In the genomic region with DNA sequence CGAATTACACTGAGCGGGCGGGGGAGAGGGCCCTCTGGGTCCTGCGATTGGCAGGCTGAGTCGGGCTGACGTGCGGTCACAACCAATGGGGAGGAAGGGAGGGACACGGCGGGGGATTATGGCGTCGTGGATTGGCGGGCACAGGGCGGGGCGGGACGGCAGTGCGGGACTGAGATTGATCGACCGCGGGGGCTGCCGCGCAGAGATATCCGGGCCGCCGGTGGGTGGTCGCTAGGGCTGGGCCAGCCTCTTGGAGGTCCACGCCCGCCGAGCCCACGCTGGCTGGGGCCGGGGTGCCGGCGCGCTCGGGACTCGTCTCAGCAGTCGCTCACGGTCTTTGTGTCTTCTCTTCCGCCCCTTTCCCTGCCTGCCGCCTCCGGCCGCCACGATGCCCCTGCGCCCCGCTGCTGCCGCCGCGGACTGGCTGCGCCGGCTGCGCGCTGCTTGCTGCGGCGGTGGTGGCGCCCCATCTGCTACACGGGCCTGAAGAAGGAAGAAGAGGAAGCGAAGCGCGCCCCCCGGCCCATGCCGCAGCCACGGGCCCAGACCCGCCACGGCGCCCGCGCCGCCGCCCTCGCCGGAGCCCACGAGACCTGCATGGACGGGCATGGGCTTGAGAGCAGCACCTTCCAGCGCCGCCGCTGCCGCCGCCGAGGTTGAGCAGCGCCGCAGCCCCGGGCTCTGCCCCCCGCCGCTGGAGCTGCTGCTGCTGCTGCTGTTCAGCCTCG, we compare ENCODE assay signal across 8 cellular contexts. TPM values are rescaled to one million over a fixed set of nuclear protein-coding genes. Genes with fewer than 3 reads are reported as not detected.
DNase-seq lines count a peak whose midpoint lies in the region; ATAC-seq and TF ChIP-seq lines count a peak whose summit lies in the region.

A gene with protein sequence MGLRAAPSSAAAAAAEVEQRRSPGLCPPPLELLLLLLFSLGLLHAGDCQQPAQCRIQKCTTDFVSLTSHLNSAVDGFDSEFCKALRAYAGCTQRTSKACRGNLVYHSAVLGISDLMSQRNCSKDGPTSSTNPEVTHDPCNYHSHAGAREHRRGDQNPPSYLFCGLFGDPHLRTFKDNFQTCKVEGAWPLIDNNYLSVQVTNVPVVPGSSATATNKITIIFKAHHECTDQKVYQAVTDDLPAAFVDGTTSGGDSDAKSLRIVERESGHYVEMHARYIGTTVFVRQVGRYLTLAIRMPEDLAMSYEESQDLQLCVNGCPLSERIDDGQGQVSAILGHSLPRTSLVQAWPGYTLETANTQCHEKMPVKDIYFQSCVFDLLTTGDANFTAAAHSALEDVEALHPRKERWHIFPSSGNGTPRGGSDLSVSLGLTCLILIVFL (plus strand): TSS at position 200 of the 728 bp plus-strand sequence. CDS start 408 bp downstream, at position 608.

- H3K4me1 ChIP-seq in rectal smooth muscle tissue (ENCODE audit: control insufficient read depth, insufficient read depth, low read length), result no peaks in the 10 kb centered on the region
- peaks cover 56% of the 10 kb centered on the region for H3K4me1 ChIP-seq in vagina

- TF ChIP-seq CTCF in GM13976 (IDR thresholded peaks at IDR 0.05; ENCODE audit: borderline replicate concordance, control extremely low read depth, extremely low read depth, insufficient read depth, missing control alignments) (no peak), vagina (IDR thresholded peaks at IDR 0.05) (no peak)

- intact Hi-C loops in vagina (cut with DNase I), result loop anchor here (10.0 kb wide), 2 partner anchors 151 to 339 kb away; partner anchors contain the start of gene CHD1

- peak in 1 of 2 donors; percentile 89 for TF ChIP-seq POLR2A in vagina (IDR thresholded peaks at IDR 0.05)

- H3K4me3 Mint-ChIP-seq in T-helper 17 cell, result peak within 1 kb of the TSS; percentile 99

- peak; percentile 91 for ATAC-seq in HG02763 (IDR thresholded peaks at IDR 0.05; ENCODE audit: unreplicated experiment)
- peak; percentile 89 for ATAC-seq in T-helper 17 cell

- H3K27ac ChIP-seq in rectal smooth muscle tissue (ENCODE audit: low read depth, low read length) (peak within 1 kb of the TSS; percentile 89), vagina (peak within 1 kb of the TSS; percentile 95)

- peak within 1 kb of the TSS; percentile 19 for H3K9ac ChIP-seq in rectal smooth muscle tissue (ENCODE audit: low read length)

- H3K9me3 ChIP-seq in T-helper 17 cell (ENCODE audit: control insufficient read depth, low read length, poor library complexity, severe bottlenecking) (no peaks in the 10 kb centered on the region), vagina (no peaks in the 10 kb centered on the region)

- H3K27ac Mint-ChIP-seq in T-helper 17 cell, result peak within 1 kb of the TSS; percentile 95

- H3K27me3 Mint-ChIP-seq in T-helper 17 cell, result peaks cover 5% of the 10 kb centered on the region

- in situ Hi-C loops in GM13976 (cut with MboI; ENCODE audit: low sequenced_read_pairs, unreplicated experiment), result no loop called here

- H3K4me3 ChIP-seq in rectal smooth muscle tissue (ENCODE audit: low read length) (peak within 1 kb of the TSS; percentile 69), vagina (peak within 1 kb of the TSS; percentile 80 to 86)

- no peaks in the 10 kb centered on the region for H3K36me3 ChIP-seq in rectal smooth muscle tissue (ENCODE audit: control insufficient read depth, insufficient read depth, low read length)
- H3K36me3 ChIP-seq in vagina, result no peaks in the 10 kb centered on the region

- peaks cover 52% of the 10 kb centered on the region for H3K4me1 Mint-ChIP-seq in T-helper 17 cell

- peak; percentile 96 for DNase-seq in GM13976 (ENCODE audit: low spot score)
- DNase-seq in NCI-H1436 (lab: John Stamatoyannopoulos, UW), result peak; percentile 97
- DNase-seq in T-helper 17 cell, result peak; percentile 85 to 90 (median 87)
- peak; percentile 100 for DNase-seq in astrocyte of the hippocampus (ENCODE audit: low read depth, low spot score)
- DNase-seq in hepatic stellate cell (ENCODE audit: low spot score), result peak; percentile 99
- DNase-seq in vagina (ENCODE audit: extremely low spot score in 2 of 2), result peak in 1 of 2 donors; percentile 99

- H3K27me3 ChIP-seq in rectal smooth muscle tissue (ENCODE audit: control insufficient read depth, insufficient read depth, low read length) (no peaks in the 10 kb centered on the region), vagina (no peaks in the 10 kb centered on the region)

- no peaks in the 10 kb centered on the region for H3K36me3 Mint-ChIP-seq in T-helper 17 cell (ENCODE audit: low read depth)

RNA-seq across cellular contexts. Expression of the gene that starts here (rescaled TPM):
- 10 to 100 TPM; 13.7 to 15.0 TPM for total RNA-seq in T-helper 17 cell
- total RNA-seq in vagina, result 39.0 TPM
